In genomic region chr15:98452238-98452637, GRCh38 we compare ENCODE assay signal across 7 cellular contexts.
"Had no signal": no experiment of that assay in that cellular context is flagged by ENCODE, and none has a peak within 500 bp of the region (broad histone marks: within the 10 kb centered on the region; RNA-seq: fewer than 3 reads in every experiment).

No MANE protein-coding gene starts in this region.

- H3K9me3 ChIP-seq: HAP-1 had no signal

- H3K4me1 ChIP-seq: HAP-1 had no signal

- H3K4me3 ChIP-seq: GM23248, HAP-1 had no signal

- H2AFZ ChIP-seq: GM23248 had no signal

- ATAC-seq: HCT116, HepG2 had no signal

- H3K27ac ChIP-seq: GM23248, HL-60 had no signal

- H3K36me3 ChIP-seq: HAP-1 had no signal

- DNase-seq: GM23248, GOT3, HFFc6 had no signal

- H3K9ac ChIP-seq: GM23248 had no signal
